ENCODE assay signal across 10 cellular contexts in genomic region chr10:43394868-43395267, GRCh38. TPM values are rescaled to one million over a fixed set of nuclear protein-coding genes. Genes with fewer than 3 reads are reported as not detected.
DNase-seq lines count a peak whose midpoint lies in the region; ATAC-seq and TF ChIP-seq lines count a peak whose summit lies in the region.
"Had no signal": no experiment of that assay in that cellular context is flagged by ENCODE, and none has a peak within 500 bp of the region (broad histone marks: within the 10 kb centered on the region; RNA-seq: fewer than 3 reads in every experiment).

No MANE protein-coding gene starts in this region.

- H3K9me3 ChIP-seq in CD8-positive, alpha-beta T cell (ENCODE audit: low read length): no peaks in the 10 kb centered on the region
- no peaks in the 10 kb centered on the region for H3K9me3 ChIP-seq in body of pancreas

- POLR2A ChIA-PET in CD8-positive, alpha-beta T cell (lab: Charles Lee): no interaction called here

- TF ChIP-seq CTCF in CD8-positive, alpha-beta T cell (IDR thresholded peaks at IDR 0.05): no peak
- TF ChIP-seq CTCF in LNCaP clone FGC (IDR thresholded peaks at IDR 0.05; ENCODE audit: control insufficient read depth, extremely low read depth, insufficient read depth) (no peak), chondrocyte (IDR thresholded peaks at IDR 0.05) (no peak), neural crest cell (conservative IDR thresholded peaks at IDR 0.05) (no peak), body of pancreas (IDR thresholded peaks at IDR 0.05) (no peak)

- H3K9me3 Mint-ChIP-seq in CD8-positive, alpha-beta T cell: no peaks in the 10 kb centered on the region
- no peaks in the 10 kb centered on the region for H3K9me3 Mint-ChIP-seq in chondrocyte (ENCODE audit: low read depth)
- H3K9me3 Mint-ChIP-seq in neural crest cell: no peaks in the 10 kb centered on the region

- peaks cover 72% of the 10 kb centered on the region for H3K36me3 Mint-ChIP-seq in CD8-positive, alpha-beta T cell
- H3K36me3 Mint-ChIP-seq in chondrocyte (ENCODE audit: low read depth): peaks cover 34% of the 10 kb centered on the region
- H3K36me3 Mint-ChIP-seq in neural crest cell (ENCODE audit: low read depth): peaks cover 29% of the 10 kb centered on the region

- H3K27me3 ChIP-seq in CD8-positive, alpha-beta T cell (ENCODE audit: insufficient read depth, low read length): no peaks in the 10 kb centered on the region
- H3K27me3 ChIP-seq in body of pancreas: no peaks in the 10 kb centered on the region

- peaks cover 74% of the 10 kb centered on the region for H3K4me1 Mint-ChIP-seq in CD8-positive, alpha-beta T cell (ENCODE audit: low read depth)
- H3K4me1 Mint-ChIP-seq in chondrocyte (ENCODE audit: low read depth): peaks cover 48% of the 10 kb centered on the region
- H3K4me1 Mint-ChIP-seq in neural crest cell: peaks cover 64% of the 10 kb centered on the region

- no peak for DNase-seq in CD8-positive, alpha-beta T cell
- no peak for DNase-seq in LNCaP clone FGC (ENCODE audit: low read depth)
- DNase-seq in chondrocyte (ENCODE audit: low spot score): peak; percentile 6
- no peak for DNase-seq in neural crest cell (ENCODE audit: low read depth, low spot score)
- no peak for DNase-seq in body of pancreas
- DNase-seq in NCI-H2171 (lab: John Stamatoyannopoulos, UW): no peak
- DNase-seq in effector CD4-positive, alpha-beta T cell: no peak
- DNase-seq: NCI-H1436 treated with DMSO at 0.1 percent for 48 hours had no signal

- H3K36me3 ChIP-seq in CD8-positive, alpha-beta T cell (ENCODE audit: insufficient read depth, low read length): peaks cover 14% of the 10 kb centered on the region
- H3K36me3 ChIP-seq in body of pancreas (replicated peaks in 1 of 2; ENCODE audit: insufficient read depth in 1 of 2, low read depth in 2 of 2): peaks cover 7 to 20% of the 10 kb centered on the region in 2 donors

- H3K4me3 ChIP-seq in CD8-positive, alpha-beta T cell (ENCODE audit: low read depth, low read length): no peak overlapping the region
- H3K4me3 ChIP-seq in LNCaP clone FGC (ENCODE audit: low read depth, low read length) (peak overlapping the region; percentile 91), body of pancreas (no peak overlapping the region)

- CTCF ChIA-PET in CD8-positive, alpha-beta T cell (lab: Charles Lee): interaction anchor here (1.3 to 2.0 kb wide), 2 partner anchors 13 to 101 kb away, joined by 3 to 6 read pairs; no protein-coding TSS in a partner anchor

- no peaks in the 10 kb centered on the region for H3K27me3 Mint-ChIP-seq in CD8-positive, alpha-beta T cell (ENCODE audit: low read depth)
- H3K27me3 Mint-ChIP-seq in chondrocyte (ENCODE audit: low read depth) (no peaks in the 10 kb centered on the region), neural crest cell (ENCODE audit: low read depth) (peaks cover 3% of the 10 kb centered on the region)

- H3K4me1 ChIP-seq in CD8-positive, alpha-beta T cell (ENCODE audit: insufficient read depth, low read length): peaks cover 56% of the 10 kb centered on the region
- H3K4me1 ChIP-seq in body of pancreas: peaks cover 46% of the 10 kb centered on the region

- peak overlapping the region; percentile 97 for H3K27ac Mint-ChIP-seq in CD8-positive, alpha-beta T cell
- H3K27ac Mint-ChIP-seq in chondrocyte (ENCODE audit: unreplicated experiment) (peak overlapping the region; percentile 52), neural crest cell (ENCODE audit: unreplicated experiment) (no peak overlapping the region)

- ATAC-seq in CD8-positive, alpha-beta T cell: no peak
- no peak for ATAC-seq in GM18907 (IDR thresholded peaks at IDR 0.05; ENCODE audit: unreplicated experiment)
- ATAC-seq in body of pancreas: no peak

- intact Hi-C loops in CD8-positive, alpha-beta T cell (cut with DNase I, micrococcal nuclease): loop anchor here (1.0 to 2.0 kb wide), 2 partner anchors 32 to 34 kb away; no protein-coding TSS in a partner anchor
- intact Hi-C loops in body of pancreas (cut with DNase I): no loop called here

- H3K4me3 Mint-ChIP-seq in CD8-positive, alpha-beta T cell: peak overlapping the region; percentile 90
- H3K4me3 Mint-ChIP-seq in chondrocyte (ENCODE audit: unreplicated experiment) (peak overlapping the region; percentile 33), neural crest cell (peak overlapping the region; percentile 96)

- 80 to 86% methylated on average over 6 of the region's 6 CpGs for WGBS in body of pancreas, 2 donors

- no peak overlapping the region for H3K27ac ChIP-seq in CD8-positive, alpha-beta T cell (ENCODE audit: low read depth, low read length)
- no peak overlapping the region for H3K27ac ChIP-seq in body of pancreas

- TF ChIP-seq POLR2A in body of pancreas (IDR thresholded peaks at IDR 0.05): no peak

RNA-seq across cellular contexts. Expression of gene HNRNPF, which starts 14.1 kb away (rescaled TPM):
- total RNA-seq in CD8-positive, alpha-beta T cell: 10 to 100 TPM; 83.4 to 86.9 TPM
- total RNA-seq in chondrocyte: 122 to 126 TPM (median 123 TPM) in 3 replicates
- 284 and 292 TPM in 2 replicates for total RNA-seq in neural crest cell
- 10 to 100 TPM; 33.6 to 80.9 TPM for total RNA-seq in body of pancreas

RNA-seq across cellular contexts. Expression of gene FXYD4, which starts 23.4 kb away (rescaled TPM):
- not detected for total RNA-seq in CD8-positive, alpha-beta T cell
- total RNA-seq in chondrocyte (not detected in 3 replicates), neural crest cell (not detected in 2 replicates), body of pancreas (not detected)
- total RNA-seq: temporal lobe had no signal

RNA-seq across cellular contexts. Expression of gene ZNF487, which starts 42.0 kb away (rescaled TPM):
- 1 to 10 TPM; 7.3 to 8.9 TPM for total RNA-seq in CD8-positive, alpha-beta T cell
- total RNA-seq in chondrocyte: 2.1 to 2.7 TPM (median 2.6 TPM) in 3 replicates
- total RNA-seq in neural crest cell: 3.8 and 4.3 TPM in 2 replicates
- total RNA-seq in body of pancreas: 1 to 10 TPM; 1.6 to 7.5 TPM

Comparison
In these comparisons a context has a peak if more than half of its experiments do, and no peak if none do; other contexts are left out.
1. H3K4me3 Mint-ChIP-seq: peak in every context shown above with its lines; median percentile 96 in neural crest cell; 90 in CD8-positive, alpha-beta T cell; 33 in chondrocyte.